8 cellular contexts compared by ENCODE assay signal in genomic region chr2:9595256-9595655, GRCh38. TPM values are rescaled to one million over a fixed set of nuclear protein-coding genes. Genes with fewer than 3 reads are reported as not detected.
DNase-seq lines count a peak whose midpoint lies in the region; ATAC-seq, FAIRE-seq and TF ChIP-seq lines count a peak whose summit lies in the region.
"Not testable (repeated sequence)": the region's sequence is repeated elsewhere in the genome, so short reads cannot be mapped to it uniquely, and the experiment has no call there.

No MANE protein-coding gene starts in this region.

- ATAC-seq in A549: peak in 1 of 2 experiments; percentile 49; a peak in 2 of 6 replicates
- ATAC-seq in foreskin keratinocyte; natural killer cell; stimulated activated memory B cell treated with anti-CD40 and anti-IgM and Interleukin-4, amounts not matched to agents 10 μg/mL and 1 μg/mL and 100 μg/mL, for 72 hours: not testable (repeated sequence)

- intact Hi-C loops in activated naive CD4-positive, alpha-beta T cell treated with anti-CD3 and anti-CD28 coated beads for 36 hours (cut with micrococcal nuclease): loop anchor here (2.0 kb wide), 2 partner anchors 144 to 158 kb away; no protein-coding TSS in a partner anchor
- intact Hi-C loops in breast epithelium (cut with DNase I; ENCODE audit: low total_unique reads); natural killer cell (cut with micrococcal nuclease): not testable (repeated sequence)

- H3K36me3 ChIP-seq in SK-N-SH (replicated peaks in 1 of 2; ENCODE audit: control insufficient read depth in 1 of 2, insufficient read depth in 2 of 2, low read length in 1 of 2): peaks cover 35 to 77% of the 10 kb centered on the region in 2 experiments
- H3K36me3 ChIP-seq in breast epithelium: not testable (repeated sequence)

- peak overlapping the region; percentile 43 for H3K4me2 ChIP-seq in A549
- H3K4me2 ChIP-seq in SK-N-SH: not testable (repeated sequence)

- H3K4me1 Mint-ChIP-seq in activated naive CD4-positive, alpha-beta T cell treated with anti-CD3 and anti-CD28 coated beads for 36 hours (ENCODE audit: low read depth): peaks cover 74% of the 10 kb centered on the region
- peaks cover 75 to 77% of the 10 kb centered on the region in 2 donors for H3K4me1 Mint-ChIP-seq in natural killer cell
- peaks cover 35% of the 10 kb centered on the region for H3K4me1 Mint-ChIP-seq in stimulated activated memory B cell treated with anti-CD40 and anti-IgM and Interleukin-4, amounts not matched to agents 10 μg/mL and 1 μg/mL and 100 μg/mL, for 72 hours

- H3K9ac ChIP-seq in SK-N-SH: not testable (repeated sequence)

- DNase-seq in A549 (ENCODE audit: low read depth in 1 of 2, low spot score in 1 of 2); SK-N-SH; activated naive CD4-positive, alpha-beta T cell treated with anti-CD3 and anti-CD28 coated beads for 36 hours; breast epithelium (ENCODE audit: low spot score in 2 of 2); foreskin keratinocyte; natural killer cell: not testable (repeated sequence)
- DNase-seq in HK-2 (ENCODE audit: unreplicated experiment): peak; percentile 30

- H3K27me3 ChIP-seq in SK-N-SH (ENCODE audit: insufficient read depth); breast epithelium; foreskin keratinocyte: not testable (repeated sequence)

- not testable (repeated sequence) for H3K9me3 Mint-ChIP-seq in activated naive CD4-positive, alpha-beta T cell treated with anti-CD3 and anti-CD28 coated beads for 36 hours; natural killer cell; stimulated activated memory B cell treated with anti-CD40 and anti-IgM and Interleukin-4, amounts not matched to agents 10 μg/mL and 1 μg/mL and 100 μg/mL, for 72 hours

- H3F3A ChIP-seq in SK-N-SH (replicated peaks; ENCODE audit: insufficient read depth): peaks cover 65% of the 10 kb centered on the region

- H3K36me3 Mint-ChIP-seq in activated naive CD4-positive, alpha-beta T cell treated with anti-CD3 and anti-CD28 coated beads for 36 hours (ENCODE audit: low read depth): peaks cover 30% of the 10 kb centered on the region
- H3K36me3 Mint-ChIP-seq in natural killer cell: peaks cover 20% of the 10 kb centered on the region
- peaks cover 40% of the 10 kb centered on the region for H3K36me3 Mint-ChIP-seq in stimulated activated memory B cell treated with anti-CD40 and anti-IgM and Interleukin-4, amounts not matched to agents 10 μg/mL and 1 μg/mL and 100 μg/mL, for 72 hours

- TF ChIP-seq RAD21 in A549 (conservative IDR thresholded peaks at IDR 0.05 in 1 of 2, IDR thresholded peaks at IDR 0.05 in 1 of 2); SK-N-SH (IDR thresholded peaks at IDR 0.05; ENCODE audit: low read length): not testable (repeated sequence)

- not testable (repeated sequence) for TF ChIP-seq EP300 in A549 (IDR thresholded peaks at IDR 0.05); SK-N-SH (IDR thresholded peaks at IDR 0.05; ENCODE audit: borderline replicate concordance in 1 of 2, low read depth in 1 of 2, low read length in 1 of 2)

- H3K4me3 ChIP-seq in A549; SK-N-SH (ENCODE audit: low read depth in 2 of 2, low read length in 1 of 2); breast epithelium: not testable (repeated sequence)

- H3K79me2 ChIP-seq in SK-N-SH (ENCODE audit: insufficient read depth): peaks cover 100% of the 10 kb centered on the region

- TF ChIP-seq CTCF in A549 (IDR thresholded peaks at IDR 0.05); SK-N-SH (IDR thresholded peaks at IDR 0.05); breast epithelium (IDR thresholded peaks at IDR 0.05); foreskin keratinocyte (conservative IDR thresholded peaks at IDR 0.05); natural killer cell (IDR thresholded peaks at IDR 0.05): not testable (repeated sequence)

- H3K27ac Mint-ChIP-seq in activated naive CD4-positive, alpha-beta T cell treated with anti-CD3 and anti-CD28 coated beads for 36 hours: peak overlapping the region; percentile 86
- H3K27ac Mint-ChIP-seq in natural killer cell: peak overlapping the region; percentile 25 to 85
- H3K27ac Mint-ChIP-seq in stimulated activated memory B cell treated with anti-CD40 and anti-IgM and Interleukin-4, amounts not matched to agents 10 μg/mL and 1 μg/mL and 100 μg/mL, for 72 hours: peak overlapping the region; percentile 36

- H3K9me3 ChIP-seq in A549 (peaks cover 16% of the 10 kb centered on the region), SK-N-SH (peaks cover 21% of the 10 kb centered on the region; the same call in 1 of the 2 replicates), breast epithelium (peaks cover 15 to 16% of the 10 kb centered on the region in 2 donors)

- H4K20me1 ChIP-seq in SK-N-SH (ENCODE audit: insufficient read depth): peaks cover 98% of the 10 kb centered on the region

- not testable (repeated sequence) for H3K9me2 ChIP-seq in SK-N-SH

- not testable (repeated sequence) for FAIRE-seq in A549 (lab: Jason Lieb, UNC)

- POLR2A ChIA-PET in A549 (lab: Yijun Ruan, JAX): interaction anchor here (0.7 to 1.5 kb wide), 5 partner anchors 8 to 42 kb away, joined by 3 to 12 read pairs (median 3); partner anchors contain the start of genes ADAM17 and YWHAQ
- POLR2A ChIA-PET in SK-N-SH (lab: Yijun Ruan, JAX): interaction anchor here (1.5 kb wide), 1 partner anchor 35 kb away, joined by 6 read pairs; the partner anchor contains the start of gene YWHAQ

- CTCF ChIA-PET in A549 (lab: Yijun Ruan, JAX): interaction anchor here (0.9 to 1.7 kb wide), 7 partner anchors 14 to 204 kb away, joined by 3 to 6 read pairs (median 3); no protein-coding TSS in a partner anchor
- CTCF ChIA-PET in SK-N-SH (lab: Yijun Ruan, JAX): interaction anchor here (1.0 to 2.1 kb wide), 5 partner anchors 8 to 219 kb away, joined by 3 to 6 read pairs (median 3); partner anchors contain the start of gene ADAM17
- CTCF ChIA-PET in activated naive CD4-positive, alpha-beta T cell treated with anti-CD3 and anti-CD28 coated beads for 36 hours (lab: Charles Lee): interaction anchor here (1.5 kb wide), 1 partner anchor 40 kb away, joined by 5 read pairs; the partner anchor contains the start of gene ADAM17

- WGBS in A549 (ENCODE audit: missing lambda C conversion rate): 20% methylated on average over 6 of the region's 6 CpGs
- 66% methylated on average over 6 of the region's 6 CpGs for WGBS in SK-N-SH (ENCODE audit: low lambda C conversion rate)

- H3K4me1 ChIP-seq in A549: peaks cover 55% of the 10 kb centered on the region
- H3K4me1 ChIP-seq in SK-N-SH (ENCODE audit: control insufficient read depth in 1 of 2, insufficient read depth in 2 of 2, low read depth in 1 of 2, low read length in 1 of 2): peaks cover 0 to 16% of the 10 kb centered on the region in 2 experiments; a peak in 2 of 4 replicates
- H3K4me1 ChIP-seq in breast epithelium: not testable (repeated sequence)
- H3K4me1 ChIP-seq in foreskin keratinocyte: peaks cover 35% of the 10 kb centered on the region

- H3K4me3 Mint-ChIP-seq in activated naive CD4-positive, alpha-beta T cell treated with anti-CD3 and anti-CD28 coated beads for 36 hours; natural killer cell; stimulated activated memory B cell treated with anti-CD40 and anti-IgM and Interleukin-4, amounts not matched to agents 10 μg/mL and 1 μg/mL and 100 μg/mL, for 72 hours: not testable (repeated sequence)

- not testable (repeated sequence) for TF ChIP-seq POLR2A in A549 (IDR thresholded peaks at IDR 0.05; ENCODE audit: low read length); breast epithelium (IDR thresholded peaks at IDR 0.05)

- H3K27me3 Mint-ChIP-seq in activated naive CD4-positive, alpha-beta T cell treated with anti-CD3 and anti-CD28 coated beads for 36 hours (ENCODE audit: low read depth); natural killer cell (ENCODE audit: low read depth in 2 of 2); stimulated activated memory B cell treated with anti-CD40 and anti-IgM and Interleukin-4, amounts not matched to agents 10 μg/mL and 1 μg/mL and 100 μg/mL, for 72 hours: not testable (repeated sequence)

- H2AFZ ChIP-seq in SK-N-SH (ENCODE audit: low read depth): not testable (repeated sequence)

- H3K27ac ChIP-seq in A549 (peak overlapping the region in 1 of 2 experiments; percentile 65; a peak in 3 of 6 replicates), SK-N-SH (ENCODE audit: low read depth in 2 of 2, low read length in 1 of 2) (peak overlapping the region in 1 of 2 experiments; percentile 65; a peak in 2 of 4 replicates), breast epithelium (peak overlapping the region; percentile 13 to 63), foreskin keratinocyte (peak overlapping the region; percentile 35)

RNA-seq across cellular contexts. Expression of gene YWHAQ, which starts 35.5 kb away (rescaled TPM):
- polyA plus RNA-seq in A549 (2011; rRNA removed) (672 and 833 TPM in 2 replicates), A549 (2017; fragmentation: RNase III; extraction: RNeasy Plus Mini Kit Qiagen cat#74134 plus additional on column Dnase treatment) (661 to 703 TPM (median 686 TPM) in 3 replicates), SK-N-SH (2012; rRNA removed) (235 and 240 TPM in 2 replicates), foreskin keratinocyte (265 and 322 TPM in 2 replicates)
- polyA plus RNA-seq in A549 (2012; cell fraction: cytosol; rRNA removed): 326 and 355 TPM in 2 replicates
- polyA plus RNA-seq in A549 (2012; cell fraction: nucleus; rRNA removed): 176 and 207 TPM in 2 replicates
- 310 and 393 TPM in 2 replicates for polyA minus RNA-seq in A549 (2011; rRNA and poly(A)+ RNA removed)
- polyA plus RNA-seq in SK-N-SH (2012; cell fraction: cytosol; rRNA removed): 327 and 349 TPM in 2 replicates
- polyA plus RNA-seq in SK-N-SH (2012; cell fraction: nucleus; rRNA removed): 114 and 122 TPM in 2 replicates
- total RNA-seq in activated naive CD4-positive, alpha-beta T cell treated with anti-CD3 and anti-CD28 coated beads for 36 hours: 100 to 1,000 TPM; 248 to 261 TPM
- total RNA-seq in breast epithelium (100 to 1,000 TPM; 176 to 226 (median 186) TPM), foreskin keratinocyte (376 and 422 TPM in 2 replicates), natural killer cell (100 to 1,000 TPM; 227 to 240 (median 238) TPM)

RNA-seq across cellular contexts. Expression of gene ADAM17, which starts 39.6 kb away (rescaled TPM):
- polyA plus RNA-seq in A549 (2011; rRNA removed) (33.0 and 33.1 TPM in 2 replicates), A549 (2017; fragmentation: RNase III; extraction: RNeasy Plus Mini Kit Qiagen cat#74134 plus additional on column Dnase treatment) (36.0 to 39.1 TPM (median 38.1 TPM) in 3 replicates), SK-N-SH (2012; rRNA removed) (12.8 and 17.1 TPM in 2 replicates), foreskin keratinocyte (8.3 and 8.8 TPM in 2 replicates)
- polyA plus RNA-seq in A549 (2012; cell fraction: cytosol; rRNA removed): 11.7 and 11.8 TPM in 2 replicates
- 17.7 and 21.0 TPM in 2 replicates for polyA plus RNA-seq in A549 (2012; cell fraction: nucleus; rRNA removed)
- 29.7 and 30.1 TPM in 2 replicates for polyA minus RNA-seq in A549 (2011; rRNA and poly(A)+ RNA removed)
- 17.5 and 19.7 TPM in 2 replicates for polyA plus RNA-seq in SK-N-SH (2012; cell fraction: cytosol; rRNA removed)
- polyA plus RNA-seq in SK-N-SH (2012; cell fraction: nucleus; rRNA removed): 23.0 and 30.3 TPM in 2 replicates
- total RNA-seq in activated naive CD4-positive, alpha-beta T cell treated with anti-CD3 and anti-CD28 coated beads for 36 hours: 10 to 100 TPM; 10.5 to 11.0 TPM
- total RNA-seq in breast epithelium (10 to 100 TPM; 32.2 to 65.9 (median 48.8) TPM), foreskin keratinocyte (29.3 and 29.5 TPM in 2 replicates), natural killer cell (10 to 100 TPM; 44.0 to 53.8 (median 46.8) TPM)

Comparison
In these comparisons a context has a peak if more than half of its experiments do, and no peak if none do; other contexts are left out.
1. H3K27ac Mint-ChIP-seq: peak in every context shown above with its lines; median percentile 86 in activated naive CD4-positive, alpha-beta T cell treated with anti-CD3 and anti-CD28 coated beads for 36 hours; 55 in natural killer cell; 36 in stimulated activated memory B cell treated with anti-CD40 and anti-IgM and Interleukin-4, amounts not matched to agents 10 μg/mL and 1 μg/mL and 100 μg/mL, for 72 hours.